In the genomic region with DNA sequence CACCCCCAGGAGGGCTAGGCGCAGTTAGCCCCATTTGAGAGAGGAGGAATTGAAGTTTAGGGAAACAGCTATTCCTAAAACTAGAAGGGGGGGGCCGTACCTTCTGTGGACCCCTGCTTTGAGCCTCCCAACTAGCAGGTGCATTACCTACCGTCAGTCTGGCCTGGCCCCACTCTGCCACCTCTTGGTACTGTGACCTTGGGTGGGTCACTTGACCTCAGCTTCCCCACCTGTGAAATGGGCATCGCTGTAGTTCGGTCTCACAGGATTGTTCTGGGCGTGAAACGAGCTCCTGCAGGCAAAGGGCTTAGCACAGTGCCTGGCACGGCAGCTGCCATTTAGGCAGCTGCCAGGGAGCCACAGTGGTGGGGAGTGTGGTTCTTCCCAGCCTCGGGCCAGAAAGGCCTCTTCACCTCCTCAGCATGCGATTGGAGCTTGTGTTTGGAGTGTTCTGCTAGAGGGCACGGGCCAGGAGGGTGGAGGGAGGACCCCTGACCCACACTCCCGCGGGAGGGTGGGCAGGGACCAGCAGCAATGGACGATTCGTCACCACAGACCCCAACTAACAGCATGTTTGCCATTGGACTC, we compare ENCODE assay signal across 14 cellular contexts. TPM values are rescaled to one million over a fixed set of nuclear protein-coding genes. Genes with fewer than 3 reads are reported as not detected.
DNase-seq lines count a peak whose midpoint lies in the region; TF ChIP-seq lines count a peak whose summit lies in the region.
"Had no signal": no experiment of that assay in that cellular context is flagged by ENCODE, and none has a peak within 500 bp of the region (broad histone marks: within the 10 kb centered on the region; RNA-seq: fewer than 3 reads in every experiment).

No MANE protein-coding gene starts in this region.

- no peak for DNase-seq in chondrocyte (ENCODE audit: low spot score)
- no peak for DNase-seq in stomach
- no peak for DNase-seq in DMS79 (lab: John Stamatoyannopoulos, UW)
- DNase-seq in stimulated activated naive CD4-positive, alpha-beta T cell (lab: John Stamatoyannopoulos, UW), result no peak
- DNase-seq in activated T-cell treated with anti-CD3 and anti-CD28 coated beads, Interleukin-2, amount 50 U/mL, for 24 hours, result no peak
- DNase-seq in activated CD4-positive, alpha-beta T cell treated with anti-CD3 and anti-CD28 coated beads, Interleukin-2, amount 50 U/mL, for 1 hour, result no peak
- DNase-seq: activated CD4-positive, CD25-positive, alpha-beta regulatory T cell; activated T-cell treated with anti-CD3 and anti-CD28 coated beads, Interleukin-2, amount 50 U/mL, for 48 hours; effector CD4-positive, alpha-beta T cell; islet precursor cell; naive thymus-derived CD8-positive, alpha-beta T cell; NCI-H345 had no signal

- TF ChIP-seq CTCF in HEK293 (tag by site-specific recombination; IDR thresholded peaks at IDR 0.05), result no peak
- TF ChIP-seq CTCF in chondrocyte (IDR thresholded peaks at IDR 0.05), result no peak
- TF ChIP-seq CTCF in stomach (IDR thresholded peaks at IDR 0.05), result no peak

- H3K27me3 ChIP-seq in muscle layer of duodenum (ENCODE audit: low read depth, low read length) (no peaks in the 10 kb centered on the region), stomach (no peaks in the 10 kb centered on the region)

- H3K36me3 ChIP-seq in HEK293 (ENCODE audit: control insufficient read depth in 2 of 2, insufficient read depth in 1 of 2, low read length in 2 of 2), result peaks cover 84 to 93% of the 10 kb centered on the region in 2 experiments
- peaks cover 70 to 73% of the 10 kb centered on the region in 2 donors for H3K36me3 ChIP-seq in muscle layer of duodenum (ENCODE audit: control insufficient read depth in 1 of 2, insufficient read depth in 2 of 2, low read length in 2 of 2)
- H3K36me3 ChIP-seq in stomach, result peaks cover 77 to 100% (median 99%) of the 10 kb centered on the region in 4 donors

- H3K4me3 ChIP-seq in HEK293 (ENCODE audit: low read depth, low read length) (no peak overlapping the region), muscle layer of duodenum (ENCODE audit: low read depth in 1 of 2, low read length in 2 of 2) (no peak overlapping the region), stomach (no peak overlapping the region)

- H3K9me3 ChIP-seq in HEK293 (ENCODE audit: control insufficient read depth, insufficient read depth, low read depth, low read length) (no peaks in the 10 kb centered on the region), muscle layer of duodenum (ENCODE audit: control insufficient read depth in 1 of 2, low read length in 2 of 2) (no peaks in the 10 kb centered on the region), stomach (no peaks in the 10 kb centered on the region)

- peaks cover 48% of the 10 kb centered on the region for H3K36me3 Mint-ChIP-seq in chondrocyte (ENCODE audit: low read depth)
- H3K36me3 Mint-ChIP-seq in activated T-cell treated with anti-CD3 and anti-CD28 coated beads, Interleukin-2, amount 50 U/mL, for 24 hours (ENCODE audit: low read depth), result peaks cover 92% of the 10 kb centered on the region

- CTCF ChIA-PET in HEK293 (lab: Yijun Ruan, JAX), result interaction anchor here (0.5 to 1.2 kb wide), 2 partner anchors 168 to 218 kb away, joined by 5 to 6 read pairs; partner anchors contain the start of genes MRPS12 and SARS2

- peak overlapping the region; percentile 86 for H3K27ac Mint-ChIP-seq in chondrocyte (ENCODE audit: unreplicated experiment)
- no peak overlapping the region for H3K27ac Mint-ChIP-seq in activated T-cell treated with anti-CD3 and anti-CD28 coated beads, Interleukin-2, amount 50 U/mL, for 24 hours
- H3K27ac Mint-ChIP-seq: naive thymus-derived CD8-positive, alpha-beta T cell had no signal

- H3K9me3 Mint-ChIP-seq in chondrocyte (ENCODE audit: low read depth), result no peaks in the 10 kb centered on the region
- H3K9me3 Mint-ChIP-seq in activated T-cell treated with anti-CD3 and anti-CD28 coated beads, Interleukin-2, amount 50 U/mL, for 24 hours, result no peaks in the 10 kb centered on the region
- H3K9me3 Mint-ChIP-seq: naive thymus-derived CD8-positive, alpha-beta T cell had no signal

- no peak overlapping the region for H3K27ac ChIP-seq in HEK293 (ENCODE audit: extremely low read depth, low read depth, low read length)
- H3K27ac ChIP-seq in muscle layer of duodenum (ENCODE audit: low read length), result peak overlapping the region; percentile 23
- peak overlapping the region; percentile 68 to 88 (median 76) for H3K27ac ChIP-seq in stomach

- no peaks in the 10 kb centered on the region for H3K4me1 ChIP-seq in HEK293 (ENCODE audit: control insufficient read depth, insufficient read depth, low read length)
- H3K4me1 ChIP-seq in muscle layer of duodenum (ENCODE audit: control insufficient read depth in 1 of 2, insufficient read depth in 2 of 2, low read length in 2 of 2), result peaks cover 0 to 62% of the 10 kb centered on the region in 2 donors
- peaks cover 74 to 89% (median 82%) of the 10 kb centered on the region in 4 donors for H3K4me1 ChIP-seq in stomach

- intact Hi-C loops in stomach (cut with DNase I; ENCODE audit: low total_unique reads), result no loop called here

- H3K4me1 Mint-ChIP-seq in chondrocyte (ENCODE audit: low read depth), result peaks cover 58% of the 10 kb centered on the region
- no peaks in the 10 kb centered on the region for H3K4me1 Mint-ChIP-seq in activated T-cell treated with anti-CD3 and anti-CD28 coated beads, Interleukin-2, amount 50 U/mL, for 24 hours (ENCODE audit: low read depth)

- WGBS in stomach, 5 donors, result 69 to 85% (median 79%) methylated on average over 7 to 15 of the region's 15 CpGs

- no peak for TF ChIP-seq EP300 in stomach (IDR thresholded peaks at IDR 0.05)

- H3K27me3 Mint-ChIP-seq in chondrocyte (ENCODE audit: low read depth), result no peaks in the 10 kb centered on the region
- H3K27me3 Mint-ChIP-seq in activated T-cell treated with anti-CD3 and anti-CD28 coated beads, Interleukin-2, amount 50 U/mL, for 24 hours, result no peaks in the 10 kb centered on the region
- H3K27me3 Mint-ChIP-seq: naive thymus-derived CD8-positive, alpha-beta T cell had no signal

- no peak for TF ChIP-seq POLR2A in stomach (IDR thresholded peaks at IDR 0.05)

- no peak overlapping the region for H3K4me3 Mint-ChIP-seq in chondrocyte (ENCODE audit: unreplicated experiment)
- no peak overlapping the region for H3K4me3 Mint-ChIP-seq in activated T-cell treated with anti-CD3 and anti-CD28 coated beads, Interleukin-2, amount 50 U/mL, for 24 hours
- H3K4me3 Mint-ChIP-seq: naive thymus-derived CD8-positive, alpha-beta T cell had no signal

- POLR2A ChIA-PET in HEK293 (lab: Yijun Ruan, JAX), result interaction anchor here (1.5 to 2.0 kb wide), 2 partner anchors 65 to 218 kb away, joined by 4 to 8 read pairs; partner anchors contain the start of genes ACTN4, MRPS12 and SARS2

TF ChIP-seq in HEK293, 187 proteins besides CTCF, POLR2A, EP300 and RAD21:
- TF ChIP-seq ZNF24 (tag by site-specific recombination; IDR thresholded peaks at IDR 0.05) (no peak), ZNF184 (tag by site-specific recombination; IDR thresholded peaks at IDR 0.05) (no peak), KLF8 (tag by site-specific recombination; IDR thresholded peaks at IDR 0.05) (peak; percentile 63; the same call in 1 of the 2 replicates), HOXA7 (CRISPR knock-in tag; IDR thresholded peaks at IDR 0.05; ENCODE audit: borderline replicate concordance) (no peak), ZNF704 (tag by site-specific recombination; IDR thresholded peaks at IDR 0.05) (no peak)
TF ChIP-seq in HEK293: peak in this region for 1.

RNA-seq across cellular contexts. Expression of gene CAPN12, which starts 32.0 kb away (rescaled TPM):
- 0.40 to 0.44 TPM (median 0.44 TPM) in 3 replicates for total RNA-seq in chondrocyte
- 10 to 100 TPM in 1 of 5 donors, 1 to 10 TPM in 4; 1.2 to 33.3 (median 4.8) TPM for total RNA-seq in stomach
- polyA plus RNA-seq in stomach, result 10 to 100 TPM in 2 of 3 donors, 1 to 10 TPM in 1; 3.4 to 16.9 (median 16.3) TPM
